ENCODE assay signal across 23 cellular contexts in genomic region chr3:71673486-71673885, GRCh38. TPM values are rescaled to one million over a fixed set of nuclear protein-coding genes. Genes with fewer than 3 reads are reported as not detected.
A peak's percentile ranks its signal among the peaks of the same experiment; 100 is the strongest.
DNase-seq lines count a peak whose midpoint lies in the region; ATAC-seq, FAIRE-seq and TF ChIP-seq lines count a peak whose summit lies in the region.
"Had no signal": no experiment of that assay in that cellular context is flagged by ENCODE, and none has a peak within 500 bp of the region (broad histone marks: within the 10 kb centered on the region; RNA-seq: fewer than 3 reads in every experiment).

No MANE protein-coding gene starts in this region.

- H3K4me1 Mint-ChIP-seq in activated naive CD8-positive, alpha-beta T cell (ENCODE audit: low read depth), result peaks cover 7% of the 10 kb centered on the region
- peaks cover 6% of the 10 kb centered on the region for H3K4me1 Mint-ChIP-seq in activated naive CD8-positive, alpha-beta T cell treated with anti-CD3 and anti-CD28 coated beads for 36 hours
- H3K4me1 Mint-ChIP-seq in astrocyte (ENCODE audit: low read depth, unreplicated experiment), result peaks cover 10% of the 10 kb centered on the region
- no peaks in the 10 kb centered on the region for H3K4me1 Mint-ChIP-seq in activated CD8-positive, alpha-beta T cell treated with anti-CD3 and anti-CD28 coated beads, Interleukin-2, amount 10 ng/mL, durations not matched to agents 7 days and 5 days (ENCODE audit: low read depth)
- H3K4me1 Mint-ChIP-seq: B cell, CD14-positive monocyte had no signal

- H4K20me1 ChIP-seq in astrocyte (ENCODE audit: insufficient read depth, low read length) (no peaks in the 10 kb centered on the region), osteoblast (ENCODE audit: insufficient read depth, low read length) (no peaks in the 10 kb centered on the region)

- no peaks in the 10 kb centered on the region for H3K27me3 Mint-ChIP-seq in activated naive CD8-positive, alpha-beta T cell
- H3K27me3 Mint-ChIP-seq in activated naive CD8-positive, alpha-beta T cell treated with anti-CD3 and anti-CD28 coated beads for 36 hours, result no peaks in the 10 kb centered on the region
- H3K27me3 Mint-ChIP-seq in astrocyte (ENCODE audit: low read depth, unreplicated experiment), result no peaks in the 10 kb centered on the region
- no peaks in the 10 kb centered on the region for H3K27me3 Mint-ChIP-seq in activated CD8-positive, alpha-beta T cell treated with anti-CD3 and anti-CD28 coated beads, Interleukin-2, amount 10 ng/mL, durations not matched to agents 7 days and 5 days (ENCODE audit: low read depth)
- H3K27me3 Mint-ChIP-seq: B cell had no signal

- H3K4me3 ChIP-seq in astrocyte (ENCODE audit: insufficient read depth, low read depth, low read length), result no peak overlapping the region
- H3K4me3 ChIP-seq in osteoblast (ENCODE audit: insufficient read depth, low read length), result no peak overlapping the region
- H3K4me3 ChIP-seq: Peyer's patch, SJCRH30 had no signal

- H3K4me2 ChIP-seq in astrocyte (ENCODE audit: low read length) (no peak overlapping the region), osteoblast (ENCODE audit: insufficient read depth, low read length) (no peak overlapping the region)
- H3K4me2 ChIP-seq: KMS-11 had no signal

- no peaks in the 10 kb centered on the region for H3K9me3 ChIP-seq in astrocyte (ENCODE audit: insufficient read depth, low read depth, low read length)
- H3K9me3 ChIP-seq in osteoblast (ENCODE audit: low read depth, low read length), result no peaks in the 10 kb centered on the region
- H3K9me3 ChIP-seq: Peyer's patch, SJCRH30 had no signal

- H3K9ac ChIP-seq in astrocyte (ENCODE audit: low read length), result no peak overlapping the region
- H3K9ac ChIP-seq: KMS-11 had no signal

- H3K9me3 Mint-ChIP-seq in activated naive CD8-positive, alpha-beta T cell (ENCODE audit: low read depth), result no peaks in the 10 kb centered on the region
- H3K9me3 Mint-ChIP-seq in activated naive CD8-positive, alpha-beta T cell treated with anti-CD3 and anti-CD28 coated beads for 36 hours, result peaks cover under 1% of the 10 kb centered on the region
- H3K9me3 Mint-ChIP-seq in astrocyte (ENCODE audit: unreplicated experiment), result no peaks in the 10 kb centered on the region
- no peaks in the 10 kb centered on the region for H3K9me3 Mint-ChIP-seq in activated CD8-positive, alpha-beta T cell treated with anti-CD3 and anti-CD28 coated beads, Interleukin-2, amount 10 ng/mL, durations not matched to agents 7 days and 5 days (ENCODE audit: insufficient read depth)
- H3K9me3 Mint-ChIP-seq: CD14-positive monocyte had no signal

- H3K36me3 ChIP-seq in astrocyte (ENCODE audit: insufficient read depth, low read length), result no peaks in the 10 kb centered on the region
- H3K36me3 ChIP-seq in osteoblast (ENCODE audit: insufficient read depth, low read length), result no peaks in the 10 kb centered on the region
- H3K36me3 ChIP-seq: Peyer's patch, SJCRH30 had no signal

- H3K79me2 ChIP-seq in astrocyte (ENCODE audit: insufficient read depth, low read length), result no peaks in the 10 kb centered on the region
- no peaks in the 10 kb centered on the region for H3K79me2 ChIP-seq in osteoblast (ENCODE audit: insufficient read depth, low read length)

- H2AFZ ChIP-seq in astrocyte (ENCODE audit: low read depth, low read length) (no peak overlapping the region), osteoblast (ENCODE audit: low read length) (no peak overlapping the region)

- CTCF ChIA-PET in activated CD8-positive, alpha-beta T cell treated with anti-CD3 and anti-CD28 coated beads, Interleukin-2, amount 10 ng/mL, durations not matched to agents 7 days and 5 days (lab: Charles Lee), result interaction anchor here (1.2 kb wide), 1 partner anchor 202 kb away, joined by 3 read pairs; no protein-coding TSS in a partner anchor

- ATAC-seq in activated CD8-positive, alpha-beta T cell treated with anti-CD3 and anti-CD28 coated beads, Interleukin-2, amount 10 ng/mL, durations not matched to agents 7 days and 5 days, result no peak
- no peak for ATAC-seq in HG02798 (IDR thresholded peaks at IDR 0.05; ENCODE audit: poor library complexity, unreplicated experiment)

- no peak overlapping the region for H3K4me3 Mint-ChIP-seq in activated naive CD8-positive, alpha-beta T cell
- no peak overlapping the region for H3K4me3 Mint-ChIP-seq in activated naive CD8-positive, alpha-beta T cell treated with anti-CD3 and anti-CD28 coated beads for 36 hours
- H3K4me3 Mint-ChIP-seq in astrocyte (ENCODE audit: unreplicated experiment), result no peak overlapping the region
- no peak overlapping the region for H3K4me3 Mint-ChIP-seq in activated CD8-positive, alpha-beta T cell treated with anti-CD3 and anti-CD28 coated beads, Interleukin-2, amount 10 ng/mL, durations not matched to agents 7 days and 5 days
- H3K4me3 Mint-ChIP-seq: B cell, CD14-positive monocyte had no signal

- H3K36me3 Mint-ChIP-seq in activated naive CD8-positive, alpha-beta T cell, result no peaks in the 10 kb centered on the region
- H3K36me3 Mint-ChIP-seq in activated naive CD8-positive, alpha-beta T cell treated with anti-CD3 and anti-CD28 coated beads for 36 hours, result peaks cover under 1% of the 10 kb centered on the region
- H3K36me3 Mint-ChIP-seq in astrocyte (ENCODE audit: low read depth, unreplicated experiment), result no peaks in the 10 kb centered on the region
- H3K36me3 Mint-ChIP-seq in activated CD8-positive, alpha-beta T cell treated with anti-CD3 and anti-CD28 coated beads, Interleukin-2, amount 10 ng/mL, durations not matched to agents 7 days and 5 days (ENCODE audit: low read depth), result peaks cover 7% of the 10 kb centered on the region

- H3K27ac ChIP-seq in astrocyte (ENCODE audit: low read depth, low read length), result no peak overlapping the region
- peak overlapping the region; percentile 8 for H3K27ac ChIP-seq in epithelial cell of prostate
- no peak overlapping the region for H3K27ac ChIP-seq in osteoblast (ENCODE audit: low read depth, low read length)
- H3K27ac ChIP-seq: KMS-11, Peyer's patch, SJCRH30 had no signal

- H3K4me1 ChIP-seq in astrocyte (ENCODE audit: insufficient read depth, low read length), result peaks cover 8% of the 10 kb centered on the region
- no peaks in the 10 kb centered on the region for H3K4me1 ChIP-seq in osteoblast (ENCODE audit: insufficient read depth, low read length)
- H3K4me1 ChIP-seq: Peyer's patch, SJCRH30 had no signal

- no peak for DNase-seq in activated naive CD8-positive, alpha-beta T cell treated with anti-CD3 and anti-CD28 coated beads for 36 hours
- DNase-seq in astrocyte (ENCODE audit: low read depth) (peak; percentile 53), epithelial cell of prostate (ENCODE audit: low read depth, low spot score) (no peak), osteoblast (ENCODE audit: insufficient read length, low spot score, missing footprints) (peak; percentile 58)
- DNase-seq in activated CD8-positive, alpha-beta T cell treated with anti-CD3 and anti-CD28 coated beads, Interleukin-2, amount 10 ng/mL, durations not matched to agents 7 days and 5 days, result no peak
- no peak for DNase-seq in stimulated activated CD4-positive, alpha-beta T cell treated with anti-CD3 and anti-CD28 coated beads, Interleukin-4, amount 100 ng/mL, for 1 hour
- DNase-seq: 8988T, DMS53, H7, NCI-H1105, NCI-H146, NCI-H2029 treated with DMSO at 0.1 percent for 48 hours, NCI-H524 treated with DMSO at 0.1 percent for 48 hours, NCI-H82, Peyer's patch, SJCRH30 had no signal

- peak overlapping the region; percentile 42 for H3K27ac Mint-ChIP-seq in activated naive CD8-positive, alpha-beta T cell
- no peak overlapping the region for H3K27ac Mint-ChIP-seq in activated naive CD8-positive, alpha-beta T cell treated with anti-CD3 and anti-CD28 coated beads for 36 hours
- H3K27ac Mint-ChIP-seq in astrocyte (ENCODE audit: unreplicated experiment), result no peak overlapping the region
- H3K27ac Mint-ChIP-seq in activated CD8-positive, alpha-beta T cell treated with anti-CD3 and anti-CD28 coated beads, Interleukin-2, amount 10 ng/mL, durations not matched to agents 7 days and 5 days, result no peak overlapping the region
- H3K27ac Mint-ChIP-seq: B cell had no signal

- TF ChIP-seq CTCF in astrocyte (IDR thresholded peaks at IDR 0.05; ENCODE audit: insufficient read depth, low read depth, low read length), result no peak
- no peak for TF ChIP-seq CTCF in osteoblast (IDR thresholded peaks at IDR 0.05; ENCODE audit: extremely low read depth, low read depth, low read length)

- H3K27me3 ChIP-seq in astrocyte (ENCODE audit: insufficient read depth, low read length) (no peaks in the 10 kb centered on the region), osteoblast (ENCODE audit: insufficient read depth, low read length) (no peaks in the 10 kb centered on the region)
- H3K27me3 ChIP-seq: Peyer's patch, SJCRH30 had no signal

- no peak for FAIRE-seq in astrocyte (lab: Jason Lieb, UNC)
- FAIRE-seq: D721Med had no signal

- POLR2A ChIA-PET in activated CD8-positive, alpha-beta T cell treated with anti-CD3 and anti-CD28 coated beads, Interleukin-2, amount 10 ng/mL, durations not matched to agents 7 days and 5 days (lab: Charles Lee), result no interaction called here

RNA-seq across cellular contexts. Expression of gene EIF4E3, which starts 51.7 kb away (rescaled TPM):
- 10 to 100 TPM; 24.9 to 26.1 TPM for total RNA-seq in activated naive CD8-positive, alpha-beta T cell treated with anti-CD3 and anti-CD28 coated beads for 36 hours
- total RNA-seq in astrocyte (3.5 and 4.2 TPM in 2 replicates), osteoblast (2.9 and 3.5 TPM in 2 replicates)
- total RNA-seq in activated CD8-positive, alpha-beta T cell treated with anti-CD3 and anti-CD28 coated beads, Interleukin-2, amount 10 ng/mL, durations not matched to agents 7 days and 5 days, result 10 to 100 TPM; 56.5 to 59.4 TPM
- total RNA-seq: OCI-LY7 had no signal

Comparison
In these comparisons a context has a peak if more than half of its experiments do, and no peak if none do; other contexts are left out.
1. DNase-seq: peak in astrocyte (single experiment) and osteoblast (single experiment); none in activated naive CD8-positive, alpha-beta T cell treated with anti-CD3 and anti-CD28 coated beads for 36 hours (single experiment), epithelial cell of prostate (single experiment), activated CD8-positive, alpha-beta T cell treated with anti-CD3 and anti-CD28 coated beads, Interleukin-2, amount 10 ng/mL, durations not matched to agents 7 days and 5 days (single experiment) and stimulated activated CD4-positive, alpha-beta T cell treated with anti-CD3 and anti-CD28 coated beads, Interleukin-4, amount 100 ng/mL, for 1 hour (single experiment).